ENCODE assay signal across 8 cellular contexts in genomic region chr2:73828818-73829570, GRCh38. TPM values are rescaled to one million over a fixed set of nuclear protein-coding genes. Genes with fewer than 3 reads are reported as not detected.
DNase-seq lines count a peak whose midpoint lies in the region; ATAC-seq and TF ChIP-seq lines count a peak whose summit lies in the region.

TSS of gene STAMBP (plus strand) at chr2:73828961. CDS start at chr2:73830857, 1,896 bp downstream.

- peak within 1 kb of the TSS; percentile 93 for H3K27ac ChIP-seq in RWPE1

- H3K9me3 Mint-ChIP-seq in activated T-helper 17 cell treated with anti-CD3 and anti-CD28 coated beads, Interleukin-2, amount 50 U/mL, for 72 hours = peaks cover 3% of the 10 kb centered on the region
- peaks cover 0 to 6% (median 3%) of the 10 kb centered on the region in 7 donors for H3K9me3 Mint-ChIP-seq in naive B cell
- no peaks in the 10 kb centered on the region for H3K9me3 Mint-ChIP-seq in stimulated activated memory B cell treated with anti-CD40 and anti-IgM and Interleukin-4, amounts not matched to agents 10 μg/mL and 1 μg/mL and 100 μg/mL, for 72 hours

- POLR2A ChIA-PET in RWPE1 (lab: Yijun Ruan, JAX; ENCODE audit: low non-redundant PET) = interaction anchor here (0.5 kb wide), 1 partner anchor 125 kb away, joined by 8 read pairs; no protein-coding TSS in a partner anchor

- H3K27me3 Mint-ChIP-seq in activated T-helper 17 cell treated with anti-CD3 and anti-CD28 coated beads, Interleukin-2, amount 50 U/mL, for 72 hours = no peaks in the 10 kb centered on the region
- no peaks in the 10 kb centered on the region for H3K27me3 Mint-ChIP-seq in naive B cell
- H3K27me3 Mint-ChIP-seq in stimulated activated memory B cell treated with anti-CD40 and anti-IgM and Interleukin-4, amounts not matched to agents 10 μg/mL and 1 μg/mL and 100 μg/mL, for 72 hours = no peaks in the 10 kb centered on the region

- H3K4me1 Mint-ChIP-seq in activated T-helper 17 cell treated with anti-CD3 and anti-CD28 coated beads, Interleukin-2, amount 50 U/mL, for 72 hours = peaks cover 33% of the 10 kb centered on the region
- peaks cover 30 to 46% (median 43%) of the 10 kb centered on the region in 3 donors for H3K4me1 Mint-ChIP-seq in naive B cell
- H3K4me1 Mint-ChIP-seq in stimulated activated memory B cell treated with anti-CD40 and anti-IgM and Interleukin-4, amounts not matched to agents 10 μg/mL and 1 μg/mL and 100 μg/mL, for 72 hours = peaks cover 44% of the 10 kb centered on the region

- peak within 1 kb of the TSS; percentile 94 for H3K27ac Mint-ChIP-seq in activated T-helper 17 cell treated with anti-CD3 and anti-CD28 coated beads, Interleukin-2, amount 50 U/mL, for 72 hours
- peak within 1 kb of the TSS; percentile 91 to 99 (median 98) for H3K27ac Mint-ChIP-seq in naive B cell
- H3K27ac Mint-ChIP-seq in stimulated activated memory B cell treated with anti-CD40 and anti-IgM and Interleukin-4, amounts not matched to agents 10 μg/mL and 1 μg/mL and 100 μg/mL, for 72 hours = peak within 1 kb of the TSS; percentile 89

- H3K4me3 Mint-ChIP-seq in activated T-helper 17 cell treated with anti-CD3 and anti-CD28 coated beads, Interleukin-2, amount 50 U/mL, for 72 hours = peak within 1 kb of the TSS; percentile 94
- H3K4me3 Mint-ChIP-seq in naive B cell = peak within 1 kb of the TSS; percentile 88 to 99 (median 97)
- H3K4me3 Mint-ChIP-seq in stimulated activated memory B cell treated with anti-CD40 and anti-IgM and Interleukin-4, amounts not matched to agents 10 μg/mL and 1 μg/mL and 100 μg/mL, for 72 hours = peak within 1 kb of the TSS; percentile 99

- peaks cover 55% of the 10 kb centered on the region for H3K36me3 Mint-ChIP-seq in activated T-helper 17 cell treated with anti-CD3 and anti-CD28 coated beads, Interleukin-2, amount 50 U/mL, for 72 hours (ENCODE audit: low read depth)
- H3K36me3 Mint-ChIP-seq in naive B cell = peaks cover 8% of the 10 kb centered on the region in 2 donors
- peaks cover 16% of the 10 kb centered on the region for H3K36me3 Mint-ChIP-seq in stimulated activated memory B cell treated with anti-CD40 and anti-IgM and Interleukin-4, amounts not matched to agents 10 μg/mL and 1 μg/mL and 100 μg/mL, for 72 hours

- CTCF ChIA-PET in RWPE1 (lab: Yijun Ruan, JAX) = interaction anchor here (0.6 to 1.2 kb wide), 2 partner anchors 292 to 322 kb away, joined by 3 to 4 read pairs; no protein-coding TSS in a partner anchor

- DNase-seq in Daoy (ENCODE audit: low read depth) (peak; percentile 95), GOT3 (lab: John Stamatoyannopoulos, UW) (peak; percentile 65), LNCaP clone FGC (ENCODE audit: low read depth) (peak; percentile 84), RWPE1 (ENCODE audit: low spot score) (peak; percentile 97), fibroblast of gingiva (ENCODE audit: low read depth) (peak; percentile 91), naive B cell (peak; percentile 84)

- peak; percentile 70 for ATAC-seq in activated T-helper 17 cell treated with anti-CD3 and anti-CD28 coated beads, Interleukin-2, amount 50 U/mL, for 72 hours (replicated peaks)
- peak; percentile 82 to 85 for ATAC-seq in naive B cell (ENCODE audit: low read depth in 2 of 2)
- ATAC-seq in stimulated activated memory B cell treated with anti-CD40 and anti-IgM and Interleukin-4, amounts not matched to agents 10 μg/mL and 1 μg/mL and 100 μg/mL, for 72 hours = peak; percentile 98

- TF ChIP-seq CTCF in LNCaP clone FGC (IDR thresholded peaks at IDR 0.05; ENCODE audit: control insufficient read depth, extremely low read depth, insufficient read depth) (no peak), RWPE1 (conservative IDR thresholded peaks at IDR 0.05; ENCODE audit: low read depth) (no peak)

- peak within 1 kb of the TSS; percentile 90 for H3K4me3 ChIP-seq in LNCaP clone FGC (ENCODE audit: low read depth, low read length)

RNA-seq across cellular contexts. Expression of gene STAMBP, which starts in this region (rescaled TPM):
- 37.9 and 63.4 TPM in 2 replicates for total RNA-seq in Daoy (2014; rRNA removed; shearing (Covaris generic))
- total RNA-seq in activated T-helper 17 cell treated with anti-CD3 and anti-CD28 coated beads, Interleukin-2, amount 50 U/mL, for 72 hours = 100 to 1,000 TPM in 1 of 2 donors, 10 to 100 TPM in 1; 59.5 to 152 TPM
- polyA plus RNA-seq in naive B cell (ENCODE audit: low read depth in 6 of 6) = 10 to 100 TPM; 42.2 to 62.9 (median 50.9) TPM

Comparison
In these comparisons a context has a peak if more than half of its experiments do, and no peak if none do; other contexts are left out.
1. Peak in every context shown above with its lines: DNase-seq, ATAC-seq, H3K4me3 ChIP-seq and H3K27ac ChIP-seq.